In the genomic region with DNA sequence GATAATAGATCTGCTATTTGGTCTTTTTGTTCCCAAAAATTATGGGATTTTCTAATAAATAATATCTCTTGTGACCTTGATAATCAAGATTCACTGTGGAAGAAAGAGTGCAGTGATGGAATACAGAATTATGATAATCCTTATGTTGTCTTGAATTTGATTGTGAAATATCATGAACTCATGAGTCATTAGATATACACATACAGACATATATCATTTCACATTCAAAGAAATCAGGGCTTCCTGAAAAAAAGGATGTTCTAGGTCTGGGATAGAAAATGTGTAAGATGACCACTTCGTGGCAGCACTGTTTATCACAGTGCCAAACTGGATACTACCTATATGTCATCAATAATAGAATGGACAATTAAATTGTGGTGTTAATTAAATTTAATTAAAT, we compare ENCODE assay signal across 22 cellular contexts.
DNase-seq lines count a peak whose midpoint lies in the region; ATAC-seq and TF ChIP-seq lines count a peak whose summit lies in the region.
"Had no signal": no experiment of that assay in that cellular context is flagged by ENCODE, and none has a peak within 500 bp of the region (broad histone marks: within the 10 kb centered on the region; RNA-seq: fewer than 3 reads in every experiment).

No MANE protein-coding gene starts in this region.

- no peak for TF ChIP-seq EP300 in transverse colon (IDR thresholded peaks at IDR 0.05; ENCODE audit: low read depth)

- TF ChIP-seq CTCF in MCF 10A (IDR thresholded peaks at IDR 0.05; ENCODE audit: unreplicated experiment) (no peak), breast epithelium (IDR thresholded peaks at IDR 0.05) (no peak), RWPE1 (conservative IDR thresholded peaks at IDR 0.05; ENCODE audit: low read depth) (peak; percentile 21; the same call in 1 of the 2 replicates), chondrocyte (IDR thresholded peaks at IDR 0.05) (peak; percentile 26), transverse colon (IDR thresholded peaks at IDR 0.05) (no peak)

- H3K36me3 Mint-ChIP-seq in MCF 10A (ENCODE audit: insufficient read depth, unreplicated experiment) (peaks cover 9% of the 10 kb centered on the region), chondrocyte (ENCODE audit: low read depth) (no peaks in the 10 kb centered on the region)

- H3K27ac ChIP-seq in breast epithelium (no peak overlapping the region), RWPE1 (no peak overlapping the region), transverse colon (no peak overlapping the region)

- no peaks in the 10 kb centered on the region for H3K9me3 ChIP-seq in breast epithelium
- H3K9me3 ChIP-seq in transverse colon = no peaks in the 10 kb centered on the region
- H3K9me3 ChIP-seq: Caco-2 had no signal

- H3K4me3 ChIP-seq in breast epithelium = no peak overlapping the region
- H3K4me3 ChIP-seq in transverse colon = no peak overlapping the region
- H3K4me3 ChIP-seq: GM23338 had no signal

- TF ChIP-seq POLR2A in breast epithelium (IDR thresholded peaks at IDR 0.05) (no peak), transverse colon (IDR thresholded peaks at IDR 0.05) (no peak)

- DNase-seq in MCF 10A (ENCODE audit: unreplicated experiment) = peak; percentile 54
- no peak for DNase-seq in breast epithelium (ENCODE audit: low spot score in 2 of 2)
- peak; percentile 13 for DNase-seq in RWPE1 (ENCODE audit: low spot score)
- DNase-seq in chondrocyte (ENCODE audit: low spot score) = no peak
- DNase-seq in NAMALWA (ENCODE audit: low spot score) = no peak
- no peak for DNase-seq in transverse colon
- no peak for DNase-seq in activated T-cell treated with anti-CD3 and anti-CD28 coated beads, Interleukin-2, amount 50 U/mL, for 1 hour
- DNase-seq: 8988T; Caco-2; CD4-positive, alpha-beta T cell; DMS53; EL; KBM-7; NCI-H1048; NCI-H1436; NCI-H1930; NCI-H446; NCI-H69; NK-92 treated with Interleukin-12 subunit alpha and Interleukin-12 subunit beta, amount 100 ng/mL, for 24 hours; RPMI8226 had no signal

- 94 to 100% methylated on average over 1 of the region's 1 CpG for WGBS in transverse colon (ENCODE audit: low coverage in 1 of 2), 2 donors

- intact Hi-C loops in MCF 10A (cut with micrococcal nuclease) (loop anchor here (10.0 kb wide), 2 partner anchors 463 to 823 kb away; partner anchors contain the start of gene ZNF770), breast epithelium (cut with DNase I; ENCODE audit: low total_unique reads) (no loop called here), transverse colon (cut with DNase I; ENCODE audit: low total_unique reads) (loop anchor here (10.0 kb wide), 1 partner anchor 373 kb away; no protein-coding TSS in a partner anchor)

- CTCF ChIA-PET in MCF 10A (lab: Yijun Ruan, JAX) = interaction anchor here (8.0 kb wide), 1 partner anchor 156 kb away, joined by 240 read pairs; no protein-coding TSS in a partner anchor
- CTCF ChIA-PET in RWPE1 (lab: Yijun Ruan, JAX) = no interaction called here

- H3K27me3 Mint-ChIP-seq in MCF 10A (ENCODE audit: insufficient read depth, unreplicated experiment) (no peaks in the 10 kb centered on the region), chondrocyte (ENCODE audit: low read depth) (no peaks in the 10 kb centered on the region)
- H3K27me3 Mint-ChIP-seq: CD4-positive, alpha-beta T cell had no signal

- H3K27me3 ChIP-seq in breast epithelium (no peaks in the 10 kb centered on the region), transverse colon (no peaks in the 10 kb centered on the region)

- H3K4me1 ChIP-seq in breast epithelium (no peaks in the 10 kb centered on the region), transverse colon (peaks cover 0 to 13% (median 0%) of the 10 kb centered on the region in 4 donors)

- BruUV-seq in MCF 10A (replicated peaks; lab: Mats Ljungman, UMichigan) = no TSS peak

- H3K36me3 ChIP-seq in breast epithelium = no peaks in the 10 kb centered on the region
- H3K36me3 ChIP-seq in transverse colon = no peaks in the 10 kb centered on the region

- POLR2A ChIA-PET in MCF 10A (lab: Yijun Ruan, JAX) = no interaction called here
- POLR2A ChIA-PET in RWPE1 (lab: Yijun Ruan, JAX; ENCODE audit: low non-redundant PET) = no interaction called here

- H3K4me1 Mint-ChIP-seq in MCF 10A (ENCODE audit: insufficient read depth, unreplicated experiment) (no peaks in the 10 kb centered on the region), chondrocyte (ENCODE audit: low read depth) (peaks cover 11% of the 10 kb centered on the region)

- H3K27ac Mint-ChIP-seq in MCF 10A (ENCODE audit: low read depth, unreplicated experiment) (no peak overlapping the region), chondrocyte (ENCODE audit: unreplicated experiment) (no peak overlapping the region)
- H3K27ac Mint-ChIP-seq: CD4-positive, alpha-beta T cell; GM23338 had no signal

- H3K4me3 Mint-ChIP-seq in MCF 10A (ENCODE audit: unreplicated experiment) (no peak overlapping the region), chondrocyte (ENCODE audit: unreplicated experiment) (no peak overlapping the region)
- H3K4me3 Mint-ChIP-seq: CD4-positive, alpha-beta T cell; GM23338 had no signal

- ATAC-seq in GM19397 (IDR thresholded peaks at IDR 0.05; ENCODE audit: unreplicated experiment) = no peak
- ATAC-seq: GM23338 had no signal

- in situ Hi-C loops in transverse colon (cut with MboI; ENCODE audit: low pct_ligation_motif_present in 1 of 4, low pct_unique_long_range_greater_than_20kb in 1 of 4, low sequenced_read_pairs in 3 of 4) = loop anchor here (10.0 to 25.0 kb wide), 4 partner anchors 161 to 373 kb away; partner anchors contain the start of gene NANOGP8 (in 2 of the 4)

- H3K9me3 Mint-ChIP-seq in MCF 10A (ENCODE audit: unreplicated experiment) (no peaks in the 10 kb centered on the region), chondrocyte (ENCODE audit: low read depth) (no peaks in the 10 kb centered on the region)
- H3K9me3 Mint-ChIP-seq: CD4-positive, alpha-beta T cell; GM23338 had no signal

Comparison
In these comparisons a context has a peak if more than half of its experiments do, and no peak if none do; other contexts are left out.
1. DNase-seq: peak in MCF 10A (single experiment) and RWPE1 (single experiment); none in breast epithelium (0 of 2), chondrocyte (single experiment), NAMALWA (single experiment), transverse colon (single experiment) and activated T-cell treated with anti-CD3 and anti-CD28 coated beads, Interleukin-2, amount 50 U/mL, for 1 hour (single experiment).
2. CTCF ChIP-seq: peak in RWPE1 (single experiment) and chondrocyte (single experiment); none in MCF 10A (single experiment), breast epithelium (0 of 3) and transverse colon (0 of 5).